In the genomic region with DNA sequence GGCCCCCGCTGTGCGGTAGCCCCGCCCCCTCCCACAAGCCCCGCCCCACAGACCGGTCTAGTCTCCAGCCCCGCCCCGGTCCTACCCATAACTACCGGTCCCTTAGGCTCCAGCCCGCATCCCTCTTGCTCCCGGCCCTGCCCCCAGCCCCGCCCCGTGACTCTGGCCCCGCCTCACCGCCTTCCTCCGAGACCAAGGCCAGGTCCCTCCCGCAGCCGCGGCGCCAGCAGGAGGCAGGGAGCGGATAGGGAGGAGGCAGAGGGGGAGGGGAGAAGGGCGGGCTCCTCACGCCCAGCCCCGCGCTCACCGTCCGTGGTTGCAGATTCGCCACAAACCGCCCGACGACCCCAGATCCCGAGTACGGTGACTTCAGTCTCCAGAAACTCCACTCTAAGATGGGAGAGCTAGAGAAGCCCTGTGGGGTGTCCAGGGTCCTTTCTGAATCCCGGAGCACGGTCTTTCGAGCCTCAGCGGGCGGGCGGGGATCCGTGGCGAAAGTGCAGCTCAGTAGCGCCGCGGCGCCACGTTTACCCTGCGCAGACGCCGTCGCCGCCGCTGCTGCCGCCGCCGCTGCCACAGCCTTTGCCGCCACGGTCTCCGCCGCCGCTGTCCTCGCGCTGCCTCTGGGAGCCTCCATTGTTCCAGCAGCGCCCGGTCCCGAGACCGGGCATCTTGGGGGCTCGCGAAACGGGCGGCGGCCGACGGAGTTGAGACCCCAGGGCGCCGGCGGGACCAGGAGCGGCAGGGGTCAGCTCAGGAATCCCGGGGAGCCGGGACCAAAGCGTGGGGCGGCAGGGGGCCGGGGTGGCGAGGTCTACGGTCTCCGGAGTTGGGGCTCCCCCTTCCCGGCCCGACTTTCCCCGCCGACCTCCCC, we compare ENCODE assay signal across 8 cellular contexts. TPM values are rescaled to one million over a fixed set of nuclear protein-coding genes. Genes with fewer than 3 reads are reported as not detected.
A peak's percentile ranks its signal among the peaks of the same experiment; 100 is the strongest.
DNase-seq lines count a peak whose midpoint lies in the region; ATAC-seq and TF ChIP-seq lines count a peak whose summit lies in the region.

A gene with protein sequence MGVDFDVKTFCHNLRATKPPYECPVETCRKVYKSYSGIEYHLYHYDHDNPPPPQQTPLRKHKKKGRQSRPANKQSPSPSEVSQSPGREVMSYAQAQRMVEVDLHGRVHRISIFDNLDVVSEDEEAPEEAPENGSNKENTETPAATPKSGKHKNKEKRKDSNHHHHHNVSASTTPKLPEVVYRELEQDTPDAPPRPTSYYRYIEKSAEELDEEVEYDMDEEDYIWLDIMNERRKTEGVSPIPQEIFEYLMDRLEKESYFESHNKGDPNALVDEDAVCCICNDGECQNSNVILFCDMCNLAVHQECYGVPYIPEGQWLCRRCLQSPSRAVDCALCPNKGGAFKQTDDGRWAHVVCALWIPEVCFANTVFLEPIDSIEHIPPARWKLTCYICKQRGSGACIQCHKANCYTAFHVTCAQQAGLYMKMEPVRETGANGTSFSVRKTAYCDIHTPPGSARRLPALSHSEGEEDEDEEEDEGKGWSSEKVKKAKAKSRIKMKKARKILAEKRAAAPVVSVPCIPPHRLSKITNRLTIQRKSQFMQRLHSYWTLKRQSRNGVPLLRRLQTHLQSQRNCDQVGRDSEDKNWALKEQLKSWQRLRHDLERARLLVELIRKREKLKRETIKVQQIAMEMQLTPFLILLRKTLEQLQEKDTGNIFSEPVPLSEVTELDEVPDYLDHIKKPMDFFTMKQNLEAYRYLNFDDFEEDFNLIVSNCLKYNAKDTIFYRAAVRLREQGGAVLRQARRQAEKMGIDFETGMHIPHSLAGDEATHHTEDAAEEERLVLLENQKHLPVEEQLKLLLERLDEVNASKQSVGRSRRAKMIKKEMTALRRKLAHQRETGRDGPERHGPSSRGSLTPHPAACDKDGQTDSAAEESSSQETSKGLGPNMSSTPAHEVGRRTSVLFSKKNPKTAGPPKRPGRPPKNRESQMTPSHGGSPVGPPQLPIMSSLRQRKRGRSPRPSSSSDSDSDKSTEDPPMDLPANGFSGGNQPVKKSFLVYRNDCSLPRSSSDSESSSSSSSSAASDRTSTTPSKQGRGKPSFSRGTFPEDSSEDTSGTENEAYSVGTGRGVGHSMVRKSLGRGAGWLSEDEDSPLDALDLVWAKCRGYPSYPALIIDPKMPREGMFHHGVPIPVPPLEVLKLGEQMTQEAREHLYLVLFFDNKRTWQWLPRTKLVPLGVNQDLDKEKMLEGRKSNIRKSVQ (N-terminal part only) (plus strand): TSS at position 530 of the 874 bp plus-strand sequence. CDS start 2,406 bp downstream, outside the sequence.

- H4K20me1 ChIP-seq in KMS-11 (ENCODE audit: insufficient read depth) = no peaks in the 10 kb centered on the region

- WGBS in esophagus muscularis mucosa = 0% methylated on average over 16 of the region's 88 CpGs

- H3K36me3 ChIP-seq in KMS-11 (ENCODE audit: insufficient read depth) (no peaks in the 10 kb centered on the region), Peyer's patch (peaks cover 0 to 25% (median 0%) of the 10 kb centered on the region in 3 donors), esophagus muscularis mucosa (peaks cover 12 to 28% (median 24%) of the 10 kb centered on the region in 4 donors)

- DNase-seq in DMS53 treated with DMSO at 0.1 percent for 48 hours (lab: John Stamatoyannopoulos, UW; ENCODE audit: unreplicated experiment) (peak; percentile 46), Peyer's patch (peak; percentile 100), esophagus muscularis mucosa (ENCODE audit: extremely low spot score) (peak; percentile 100), myocyte (ENCODE audit: low read depth) (peak; percentile 99)
- peak; percentile 99 for DNase-seq in activated T-cell treated with anti-CD3 and anti-CD28 coated beads, Interleukin-2, amount 50 U/mL, for 48 hours
- DNase-seq in stimulated activated CD8-positive, alpha-beta memory T cell treated with anti-CD3 and anti-CD28 coated beads, Interleukin-7, amount 100 ng/mL, for 48 hours (ENCODE audit: extremely low read depth in 1 of 2, low read depth in 1 of 2) = peak; percentile 100

- no peak for TF ChIP-seq EP300 in esophagus muscularis mucosa (IDR thresholded peaks at IDR 0.05)

- peak within 1 kb of the TSS; percentile 92 for H3K9ac ChIP-seq in KMS-11

- H3K9me3 ChIP-seq in Peyer's patch (no peaks in the 10 kb centered on the region), esophagus muscularis mucosa (no peaks in the 10 kb centered on the region)

- H3K27me3 ChIP-seq in KMS-11 (ENCODE audit: insufficient read depth, low read depth) = no peaks in the 10 kb centered on the region
- no peaks in the 10 kb centered on the region for H3K27me3 ChIP-seq in Peyer's patch
- no peaks in the 10 kb centered on the region for H3K27me3 ChIP-seq in esophagus muscularis mucosa

- H3K4me1 ChIP-seq in KMS-11 (ENCODE audit: low read depth, poor library complexity, severe bottlenecking) (peaks cover 9% of the 10 kb centered on the region), Peyer's patch (peaks cover 0 to 17% (median 5%) of the 10 kb centered on the region in 4 donors), esophagus muscularis mucosa (peaks cover 16 to 52% (median 40%) of the 10 kb centered on the region in 4 donors)

- H3K27ac ChIP-seq in KMS-11 (peak within 1 kb of the TSS; percentile 81), Peyer's patch (peak within 1 kb of the TSS; percentile 90 to 97 (median 92)), esophagus muscularis mucosa (replicated peaks in 1 of 4) (peak within 1 kb of the TSS; percentile 89 to 98 (median 97))

- peaks cover 20% of the 10 kb centered on the region for H3K79me2 ChIP-seq in KMS-11 (ENCODE audit: insufficient read depth, low read depth)

- TF ChIP-seq CTCF in KMS-11 (conservative IDR thresholded peaks at IDR 0.05; ENCODE audit: low read depth, low read length) (no peak), Peyer's patch (IDR thresholded peaks at IDR 0.05) (peak in 2 of 6 experiments; percentile 13 to 17), esophagus muscularis mucosa (IDR thresholded peaks at IDR 0.05) (peak in 1 of 3 experiments; percentile 30)

- peak within 1 kb of the TSS; percentile 95 for H3K4me2 ChIP-seq in KMS-11

- TF ChIP-seq POLR2A in Peyer's patch (IDR thresholded peaks at IDR 0.05) = peak; percentile 42 to 54
- TF ChIP-seq POLR2A in esophagus muscularis mucosa (IDR thresholded peaks at IDR 0.05; ENCODE audit: low read depth) = no peak

- H2AFZ ChIP-seq in KMS-11 (ENCODE audit: low read depth) = peak within 1 kb of the TSS; percentile 67; the same call in 1 of the 2 replicates

- H3K4me3 ChIP-seq in KMS-11 (IDR thresholded peaks at IDR 0.05; ENCODE audit: insufficient read depth, low read depth, low read length) (peak within 1 kb of the TSS; percentile 84), Peyer's patch (peak within 1 kb of the TSS; percentile 81 to 100 (median 88)), esophagus muscularis mucosa (peak within 1 kb of the TSS; percentile 71 to 100 (median 90))

- intact Hi-C loops in esophagus muscularis mucosa (cut with DNase I) = loop anchor here (2.0 kb wide), 1 partner anchor 17 kb away; a partner anchor contains a TSS

- ATAC-seq in GM21737 (IDR thresholded peaks at IDR 0.05; ENCODE audit: unreplicated experiment) = peak; percentile 93

RNA-seq across cellular contexts. Expression of the gene that starts here (rescaled TPM):
- total RNA-seq in Peyer's patch (10 to 100 TPM; 16.8 to 43.7 (median 25.6) TPM), esophagus muscularis mucosa (10 to 100 TPM; 16.2 to 23.3 (median 21.1) TPM), myocyte (12.7 and 13.4 TPM in 2 replicates)
- 11.5 TPM for polyA plus RNA-seq in myocyte (2012)

Comparison
In these comparisons a context has a peak if more than half of its experiments do, and no peak if none do; other contexts are left out.
1. Peak in every context shown above with its lines: DNase-seq, ATAC-seq, H3K4me3 ChIP-seq and H3K27ac ChIP-seq.
2. DNase-seq: peak in every context shown above with its lines; median percentile 100 in Peyer's patch; 100 in esophagus muscularis mucosa; 100 in stimulated activated CD8-positive, alpha-beta memory T cell treated with anti-CD3 and anti-CD28 coated beads, Interleukin-7, amount 100 ng/mL, for 48 hours; 99 in activated T-cell treated with anti-CD3 and anti-CD28 coated beads, Interleukin-2, amount 50 U/mL, for 48 hours; 99 in myocyte; 46 in DMS53 treated with DMSO at 0.1 percent for 48 hours.